In the genomic region with DNA sequence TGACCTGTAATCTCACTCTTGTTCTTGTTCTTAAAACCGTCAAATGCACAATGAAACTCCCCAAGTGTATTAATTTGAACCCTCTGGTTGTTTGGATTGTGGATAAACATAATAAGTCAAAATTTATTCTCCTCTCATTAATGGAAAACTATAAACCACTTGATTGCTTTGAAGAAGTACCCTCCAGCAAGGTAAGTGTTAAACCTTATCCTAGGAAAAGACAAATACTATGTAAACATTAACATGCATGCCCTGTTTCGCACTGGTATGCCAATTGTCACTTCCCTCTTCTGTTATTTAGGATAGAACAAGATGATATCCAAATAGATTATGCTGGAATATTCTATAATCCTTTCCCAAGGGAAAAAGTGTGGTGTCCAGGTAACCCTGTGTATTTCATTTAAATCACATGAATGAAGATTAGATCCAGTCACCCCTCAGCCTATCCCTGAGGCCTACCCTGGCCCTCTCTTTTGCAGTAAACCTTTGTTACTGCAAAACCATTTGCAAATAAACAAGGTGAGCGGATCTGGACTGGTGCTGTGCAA, we compare ENCODE assay signal across 8 cellular contexts. TPM values are rescaled to one million over a fixed set of nuclear protein-coding genes. Genes with fewer than 3 reads are reported as not detected.
DNase-seq lines count a peak whose midpoint lies in the region; ATAC-seq and TF ChIP-seq lines count a peak whose summit lies in the region.

No MANE protein-coding gene starts in this region.

- H3K36me3 Mint-ChIP-seq in activated CD4-positive, alpha-beta memory T cell treated with anti-CD3 and anti-CD28 coated beads, Interleukin-2, amount 10 ng/mL, durations not matched to agents 7 days and 5 days (ENCODE audit: low read depth): peaks cover 29% of the 10 kb centered on the region

- no peaks in the 10 kb centered on the region for H3K27me3 ChIP-seq in stomach

- H3K4me3 Mint-ChIP-seq in activated CD4-positive, alpha-beta memory T cell treated with anti-CD3 and anti-CD28 coated beads, Interleukin-2, amount 10 ng/mL, durations not matched to agents 7 days and 5 days: peak overlapping the region; percentile 80

- CTCF ChIA-PET in activated CD4-positive, alpha-beta memory T cell treated with anti-CD3 and anti-CD28 coated beads, Interleukin-2, amount 10 ng/mL, durations not matched to agents 7 days and 5 days (lab: Charles Lee): no interaction called here

- H3K9me3 ChIP-seq in iPS-18c (ENCODE audit: control insufficient read depth, insufficient read depth, low read length) (peaks cover 2% of the 10 kb centered on the region), stomach (peaks cover 0 to 5% (median 0%) of the 10 kb centered on the region in 4 donors)

- TF ChIP-seq CTCF in stomach (IDR thresholded peaks at IDR 0.05): no peak

- ATAC-seq in GM21619 (IDR thresholded peaks at IDR 0.05; ENCODE audit: unreplicated experiment): no peak

- no peaks in the 10 kb centered on the region for H3K9me3 Mint-ChIP-seq in activated CD4-positive, alpha-beta memory T cell treated with anti-CD3 and anti-CD28 coated beads, Interleukin-2, amount 10 ng/mL, durations not matched to agents 7 days and 5 days

- DNase-seq in DMS153 (lab: John Stamatoyannopoulos, UW): peak; percentile 17
- no peak for DNase-seq in DMS153 treated with DMSO at 0.1 percent for 48 hours (lab: John Stamatoyannopoulos, UW; ENCODE audit: unreplicated experiment)
- DNase-seq in activated CD4-positive, alpha-beta memory T cell treated with anti-CD3 and anti-CD28 coated beads, Interleukin-2, amount 10 ng/mL, durations not matched to agents 7 days and 5 days: no peak
- no peak for DNase-seq in stomach
- DNase-seq in RPMI8226: no peak
- no peak for DNase-seq in KG1 (lab: John Stamatoyannopoulos, UW)

- TF ChIP-seq POLR2A in stomach (IDR thresholded peaks at IDR 0.05): no peak

- peaks cover 28 to 54% (median 44%) of the 10 kb centered on the region in 4 donors for H3K4me1 ChIP-seq in stomach

- no peaks in the 10 kb centered on the region for H3K27me3 Mint-ChIP-seq in activated CD4-positive, alpha-beta memory T cell treated with anti-CD3 and anti-CD28 coated beads, Interleukin-2, amount 10 ng/mL, durations not matched to agents 7 days and 5 days

- H3K4me1 Mint-ChIP-seq in activated CD4-positive, alpha-beta memory T cell treated with anti-CD3 and anti-CD28 coated beads, Interleukin-2, amount 10 ng/mL, durations not matched to agents 7 days and 5 days: peaks cover 45% of the 10 kb centered on the region

- no peak for TF ChIP-seq EP300 in stomach (IDR thresholded peaks at IDR 0.05)

- H3K4me3 ChIP-seq in iPS-18c (ENCODE audit: insufficient read depth, low read depth, low read length): peak overlapping the region; percentile 74
- H3K4me3 ChIP-seq in stomach: peak overlapping the region; percentile 80 to 97 (median 92)

- 20 to 24% (median 23%) methylated on average over 3 of the region's 3 CpGs for WGBS in stomach, 5 donors

- peak overlapping the region; percentile 84 for H3K27ac Mint-ChIP-seq in activated CD4-positive, alpha-beta memory T cell treated with anti-CD3 and anti-CD28 coated beads, Interleukin-2, amount 10 ng/mL, durations not matched to agents 7 days and 5 days

- POLR2A ChIA-PET in activated CD4-positive, alpha-beta memory T cell treated with anti-CD3 and anti-CD28 coated beads, Interleukin-2, amount 10 ng/mL, durations not matched to agents 7 days and 5 days (lab: Charles Lee): interaction anchor here (0.9 to 4.2 kb wide), 6 partner anchors 40 to 140 kb away, joined by 3 to 63 read pairs (median 8); a partner anchor contains a TSS

- peak overlapping the region; percentile 95 to 100 (median 100) for H3K27ac ChIP-seq in stomach

- peaks cover 8 to 18% (median 14%) of the 10 kb centered on the region in 4 donors for H3K36me3 ChIP-seq in stomach

- intact Hi-C loops in stomach (cut with DNase I; ENCODE audit: low total_unique reads): no loop called here

RNA-seq across cellular contexts. Expression of a gene that starts 1.3 kb away (rescaled TPM):
- 10 to 100 TPM; 28.5 to 34.1 TPM for total RNA-seq in activated CD4-positive, alpha-beta memory T cell treated with anti-CD3 and anti-CD28 coated beads, Interleukin-2, amount 10 ng/mL, durations not matched to agents 7 days and 5 days
- 10 to 100 TPM; 25.1 to 67.7 (median 56.2) TPM for total RNA-seq in stomach
- polyA plus RNA-seq in stomach: 100 to 1,000 TPM in 2 of 3 donors, 10 to 100 TPM in 1; 78.3 to 124 (median 110) TPM

RNA-seq across cellular contexts. Expression of a gene that starts 40.1 kb away (rescaled TPM):
- 10 to 100 TPM; 21.3 to 24.6 TPM for total RNA-seq in activated CD4-positive, alpha-beta memory T cell treated with anti-CD3 and anti-CD28 coated beads, Interleukin-2, amount 10 ng/mL, durations not matched to agents 7 days and 5 days
- 10 to 100 TPM in 3 of 5 donors, 1 to 10 TPM in 2; 1.7 to 32.1 (median 13.6) TPM for total RNA-seq in stomach
- 10 to 100 TPM in 1 of 3 donors, 1 to 10 TPM in 2; 4.6 to 13.9 (median 7.9) TPM for polyA plus RNA-seq in stomach

RNA-seq across cellular contexts. Expression of a gene that starts 57.0 kb away (rescaled TPM):
- 1,000 to 10,000 TPM; 1,152 to 1,168 TPM for total RNA-seq in activated CD4-positive, alpha-beta memory T cell treated with anti-CD3 and anti-CD28 coated beads, Interleukin-2, amount 10 ng/mL, durations not matched to agents 7 days and 5 days
- total RNA-seq in stomach: 1,000 to 10,000 TPM; 1,571 to 2,461 (median 2,078) TPM
- 1,000 to 10,000 TPM; 3,068 to 4,006 (median 3,110) TPM for polyA plus RNA-seq in stomach
